12 cellular contexts compared by ENCODE assay signal in the genomic region with DNA sequence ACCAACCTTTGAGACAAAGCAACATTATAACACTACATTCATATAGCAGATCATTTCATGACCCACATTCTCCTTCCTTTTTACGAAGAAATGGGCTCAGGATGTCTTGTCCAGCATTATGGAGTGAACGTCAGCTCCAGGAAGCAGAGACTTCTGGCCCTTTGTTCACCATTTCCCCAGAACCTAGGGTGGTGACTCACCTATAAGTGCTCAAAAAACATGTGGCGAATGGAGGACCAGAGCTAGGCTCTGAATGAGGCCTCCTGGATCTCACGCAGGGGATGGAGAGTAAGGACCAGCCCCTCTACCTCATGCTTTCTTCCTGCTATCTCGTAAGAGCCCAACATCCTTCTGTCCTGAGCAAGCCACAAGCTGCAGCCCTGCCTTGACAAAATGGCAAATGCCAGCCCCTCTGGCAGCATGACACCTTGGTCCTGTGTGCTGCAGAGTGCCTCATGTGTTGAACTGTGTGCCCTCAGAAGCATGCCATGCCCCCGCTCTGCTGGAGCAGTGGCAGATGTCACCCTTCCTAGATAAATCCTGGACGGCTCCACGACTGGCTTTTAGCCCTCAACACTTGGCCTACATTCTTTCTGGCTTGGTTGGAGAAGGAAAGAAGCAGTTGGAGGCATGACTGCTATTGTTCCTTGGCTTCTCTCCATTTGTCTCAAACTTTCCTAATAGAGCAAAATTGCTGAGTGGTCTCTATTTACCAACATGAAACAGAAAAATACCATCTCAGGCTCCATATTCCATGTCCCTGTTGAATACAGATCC. TPM values are rescaled to one million over a fixed set of nuclear protein-coding genes. Genes with fewer than 3 reads are reported as not detected.
DNase-seq lines count a peak whose midpoint lies in the region; ATAC-seq and TF ChIP-seq lines count a peak whose summit lies in the region.
"Had no signal": no experiment of that assay in that cellular context is flagged by ENCODE, and none has a peak within 500 bp of the region (broad histone marks: within the 10 kb centered on the region; RNA-seq: fewer than 3 reads in every experiment).

No MANE protein-coding gene starts in this region.

- H3K27ac ChIP-seq in DND-41 (ENCODE audit: low read length) (peak overlapping the region; percentile 33; the same call in 1 of the 2 replicates), cardiac muscle cell (peak overlapping the region; percentile 89)
- H3K27ac ChIP-seq: prostate gland had no signal

- CTCF ChIA-PET in activated CD4-positive, alpha-beta memory T cell treated with anti-CD3 and anti-CD28 coated beads, Interleukin-2, amount 10 ng/mL, durations not matched to agents 7 days and 5 days (lab: Charles Lee), result no interaction called here
- CTCF ChIA-PET in activated CD8-positive, alpha-beta memory T cell treated with anti-CD3 and anti-CD28 coated beads, Interleukin-2, amount 10 ng/mL, durations not matched to agents 7 days and 5 days (lab: Charles Lee), result interaction anchor here (0.9 to 1.3 kb wide), 2 partner anchors 11 to 38 kb away, joined by 3 to 4 read pairs; no protein-coding TSS in a partner anchor

- POLR2A ChIA-PET in activated CD4-positive, alpha-beta memory T cell treated with anti-CD3 and anti-CD28 coated beads, Interleukin-2, amount 10 ng/mL, durations not matched to agents 7 days and 5 days (lab: Charles Lee), result interaction anchor here (0.9 kb wide), 1 partner anchor 30 kb away, joined by 3 read pairs; no protein-coding TSS in a partner anchor

- ATAC-seq in DND-41 (ENCODE audit: insufficient read depth, low read depth) (no peak), GM19467 (IDR thresholded peaks at IDR 0.05; ENCODE audit: unreplicated experiment) (no peak)
- no peak for ATAC-seq in activated CD8-positive, alpha-beta memory T cell treated with anti-CD3 and anti-CD28 coated beads, Interleukin-2, amount 10 ng/mL, durations not matched to agents 7 days and 5 days

- no peak overlapping the region for H2AFZ ChIP-seq in DND-41 (ENCODE audit: low read depth, low read length)

- H4K20me1 ChIP-seq in DND-41 (ENCODE audit: insufficient read depth, low read length), result peaks cover 44% of the 10 kb centered on the region

- H3K9me3 ChIP-seq in DND-41 (ENCODE audit: insufficient read depth, low read length, severe bottlenecking), result no peaks in the 10 kb centered on the region
- H3K9me3 ChIP-seq in cardiac muscle cell (ENCODE audit: low read depth), result no peaks in the 10 kb centered on the region
- H3K9me3 ChIP-seq: prostate gland had no signal

- TF ChIP-seq CTCF in DND-41 (IDR thresholded peaks at IDR 0.05; ENCODE audit: borderline replicate concordance, extremely low read depth, low read length, poor library complexity, severe bottlenecking), result no peak
- TF ChIP-seq CTCF in cardiac muscle cell (IDR thresholded peaks at IDR 0.05; ENCODE audit: low read depth, low read length), result no peak

- no peaks in the 10 kb centered on the region for H3K27me3 Mint-ChIP-seq in activated CD4-positive, alpha-beta memory T cell treated with anti-CD3 and anti-CD28 coated beads, Interleukin-2, amount 10 ng/mL, durations not matched to agents 7 days and 5 days
- no peaks in the 10 kb centered on the region for H3K27me3 Mint-ChIP-seq in activated CD8-positive, alpha-beta memory T cell treated with anti-CD3 and anti-CD28 coated beads, Interleukin-2, amount 10 ng/mL, durations not matched to agents 7 days and 5 days

- peak overlapping the region; percentile 13 for H3K27ac Mint-ChIP-seq in activated CD4-positive, alpha-beta memory T cell treated with anti-CD3 and anti-CD28 coated beads, Interleukin-2, amount 10 ng/mL, durations not matched to agents 7 days and 5 days
- no peak overlapping the region for H3K27ac Mint-ChIP-seq in activated CD8-positive, alpha-beta memory T cell treated with anti-CD3 and anti-CD28 coated beads, Interleukin-2, amount 10 ng/mL, durations not matched to agents 7 days and 5 days

- DNase-seq in DND-41, result no peak
- no peak for DNase-seq in activated CD4-positive, alpha-beta memory T cell treated with anti-CD3 and anti-CD28 coated beads, Interleukin-2, amount 10 ng/mL, durations not matched to agents 7 days and 5 days
- peak in 1 of 2 donors; percentile 66 for DNase-seq in cardiac muscle cell (ENCODE audit: low read depth in 1 of 2, low spot score in 1 of 2)
- peak; percentile 66 for DNase-seq in pulmonary artery endothelial cell (ENCODE audit: low read depth, low spot score)
- no peak for DNase-seq in activated CD4-positive, CD25-positive, alpha-beta regulatory T cell treated with anti-CD3 and anti-CD28 coated beads, Interleukin-2, amount 50 U/mL, for 72 hours
- no peak for DNase-seq in activated CD8-positive, alpha-beta memory T cell treated with anti-CD3 and anti-CD28 coated beads, Interleukin-2, amount 10 ng/mL, durations not matched to agents 7 days and 5 days
- DNase-seq in HK-2 (ENCODE audit: unreplicated experiment), result no peak
- DNase-seq: activated naive CD4-positive, alpha-beta T cell treated with Interleukin-2 at 50 U/mL for 16 hours; foreskin melanocyte; NCI-H1436 had no signal

- H3K4me1 Mint-ChIP-seq in activated CD4-positive, alpha-beta memory T cell treated with anti-CD3 and anti-CD28 coated beads, Interleukin-2, amount 10 ng/mL, durations not matched to agents 7 days and 5 days, result peaks cover 60% of the 10 kb centered on the region
- peaks cover 51% of the 10 kb centered on the region for H3K4me1 Mint-ChIP-seq in activated CD8-positive, alpha-beta memory T cell treated with anti-CD3 and anti-CD28 coated beads, Interleukin-2, amount 10 ng/mL, durations not matched to agents 7 days and 5 days

- H3K4me3 ChIP-seq in DND-41 (ENCODE audit: low read depth in 1 of 2, low read length in 2 of 2) (no peak overlapping the region), cardiac muscle cell (no peak overlapping the region)
- H3K4me3 ChIP-seq: prostate gland had no signal

- H3K36me3 ChIP-seq in DND-41 (ENCODE audit: insufficient read depth, low read length) (peaks cover 68% of the 10 kb centered on the region), cardiac muscle cell (no peaks in the 10 kb centered on the region)
- H3K36me3 ChIP-seq: prostate gland had no signal

- H3K4me2 ChIP-seq in DND-41 (ENCODE audit: insufficient read depth, low read length), result no peak overlapping the region

- H3K4me3 Mint-ChIP-seq in activated CD4-positive, alpha-beta memory T cell treated with anti-CD3 and anti-CD28 coated beads, Interleukin-2, amount 10 ng/mL, durations not matched to agents 7 days and 5 days, result no peak overlapping the region
- H3K4me3 Mint-ChIP-seq in activated CD8-positive, alpha-beta memory T cell treated with anti-CD3 and anti-CD28 coated beads, Interleukin-2, amount 10 ng/mL, durations not matched to agents 7 days and 5 days, result no peak overlapping the region

- peaks cover 39% of the 10 kb centered on the region for H3K4me1 ChIP-seq in DND-41 (ENCODE audit: insufficient read depth, low read length)
- H3K4me1 ChIP-seq in cardiac muscle cell (ENCODE audit: low read depth), result peaks cover 31% of the 10 kb centered on the region
- H3K4me1 ChIP-seq: prostate gland had no signal

- peaks cover 77% of the 10 kb centered on the region for H3K79me2 ChIP-seq in DND-41 (ENCODE audit: insufficient read depth, low read length)

- H3K27me3 ChIP-seq in DND-41 (ENCODE audit: insufficient read depth, low read length, poor library complexity) (no peaks in the 10 kb centered on the region), cardiac muscle cell (no peaks in the 10 kb centered on the region)

- peaks cover 35% of the 10 kb centered on the region for H3K36me3 Mint-ChIP-seq in activated CD4-positive, alpha-beta memory T cell treated with anti-CD3 and anti-CD28 coated beads, Interleukin-2, amount 10 ng/mL, durations not matched to agents 7 days and 5 days (ENCODE audit: low read depth)
- peaks cover 21% of the 10 kb centered on the region for H3K36me3 Mint-ChIP-seq in activated CD8-positive, alpha-beta memory T cell treated with anti-CD3 and anti-CD28 coated beads, Interleukin-2, amount 10 ng/mL, durations not matched to agents 7 days and 5 days

- no peak overlapping the region for H3K9ac ChIP-seq in DND-41 (ENCODE audit: low read depth, low read length)

- no peaks in the 10 kb centered on the region for H3K9me3 Mint-ChIP-seq in activated CD4-positive, alpha-beta memory T cell treated with anti-CD3 and anti-CD28 coated beads, Interleukin-2, amount 10 ng/mL, durations not matched to agents 7 days and 5 days
- H3K9me3 Mint-ChIP-seq in activated CD8-positive, alpha-beta memory T cell treated with anti-CD3 and anti-CD28 coated beads, Interleukin-2, amount 10 ng/mL, durations not matched to agents 7 days and 5 days (ENCODE audit: low read depth), result no peaks in the 10 kb centered on the region

RNA-seq across cellular contexts. Expression of a gene that starts 6.5 kb away (rescaled TPM):
- 1 to 10 TPM; 7.4 to 8.5 TPM for total RNA-seq in activated CD4-positive, alpha-beta memory T cell treated with anti-CD3 and anti-CD28 coated beads, Interleukin-2, amount 10 ng/mL, durations not matched to agents 7 days and 5 days
- 21.4 and 25.6 TPM in 2 replicates for total RNA-seq in cardiac muscle cell
- polyA plus RNA-seq in cardiac muscle cell, result 19.1 and 28.6 TPM in 2 replicates
- 28.2 and 45.3 TPM in 2 replicates for total RNA-seq in pulmonary artery endothelial cell
- 10 to 100 TPM in 1 of 2 experiments, 1 to 10 TPM in 1; 8.8 to 11.5 TPM for total RNA-seq in activated CD8-positive, alpha-beta memory T cell treated with anti-CD3 and anti-CD28 coated beads, Interleukin-2, amount 10 ng/mL, durations not matched to agents 7 days and 5 days

RNA-seq across cellular contexts. Expression of a gene that starts 45.1 kb away (rescaled TPM):
- 10 to 100 TPM; 34.5 to 35.8 TPM for total RNA-seq in activated CD4-positive, alpha-beta memory T cell treated with anti-CD3 and anti-CD28 coated beads, Interleukin-2, amount 10 ng/mL, durations not matched to agents 7 days and 5 days
- 13.1 and 16.5 TPM in 2 replicates for total RNA-seq in cardiac muscle cell
- 27.0 and 27.4 TPM in 2 replicates for polyA plus RNA-seq in cardiac muscle cell
- total RNA-seq in pulmonary artery endothelial cell, result 13.6 and 15.2 TPM in 2 replicates
- total RNA-seq in activated CD8-positive, alpha-beta memory T cell treated with anti-CD3 and anti-CD28 coated beads, Interleukin-2, amount 10 ng/mL, durations not matched to agents 7 days and 5 days, result 10 to 100 TPM; 40.6 to 41.9 TPM
